In genomic region chr13:94313321-94313720, GRCh38 we compare ENCODE assay signal across 22 cellular contexts.
DNase-seq lines count a peak whose midpoint lies in the region; ATAC-seq and TF ChIP-seq lines count a peak whose summit lies in the region.
"Had no signal": no experiment of that assay in that cellular context is flagged by ENCODE, and none has a peak within 500 bp of the region (broad histone marks: within the 10 kb centered on the region; RNA-seq: fewer than 3 reads in every experiment).

No MANE protein-coding gene starts in this region.

- H3K4me1 ChIP-seq in body of pancreas, result peaks cover 4% of the 10 kb centered on the region
- H3K4me1 ChIP-seq: gastrocnemius medialis, parathyroid adenoma, right lobe of liver had no signal

- H3K4me3 Mint-ChIP-seq in brain (peak overlapping the region in 3 of 5 experiments; percentile 27 to 79 (median 36)), neural crest cell (peak overlapping the region; percentile 8)
- H3K4me3 Mint-ChIP-seq: activated CD4-positive, alpha-beta T cell treated with anti-CD3 and anti-CD28 coated beads, Interleukin-2, amount 10 ng/mL, durations not matched to agents 7 days and 5 days had no signal

- H3K9me3 ChIP-seq in KOPT-K1 (ENCODE audit: insufficient read depth, low read length, poor library complexity, severe bottlenecking) (no peaks in the 10 kb centered on the region), body of pancreas (no peaks in the 10 kb centered on the region)
- H3K9me3 ChIP-seq: esophagus muscularis mucosa, gastrocnemius medialis, right lobe of liver, SJSA1 had no signal

- TF ChIP-seq POLR2A in body of pancreas (IDR thresholded peaks at IDR 0.05), result no peak

- intact Hi-C loops in body of pancreas (cut with DNase I), result no loop called here

- no peaks in the 10 kb centered on the region for H3K9me3 Mint-ChIP-seq in brain
- no peaks in the 10 kb centered on the region for H3K9me3 Mint-ChIP-seq in neural crest cell

- H3K4me3 ChIP-seq in body of pancreas, result no peak overlapping the region
- H3K4me3 ChIP-seq: esophagus muscularis mucosa, gastrocnemius medialis, right lobe of liver, SJSA1 had no signal

- DNase-seq in NCI-H345 treated with DMSO at 0.1 percent for 48 hours (lab: John Stamatoyannopoulos, UW; ENCODE audit: unreplicated experiment) (peak; percentile 71), NCI-H345 (lab: John Stamatoyannopoulos, UW) (no peak), neural crest cell (ENCODE audit: low read depth, low spot score) (no peak), body of pancreas (no peak), islet precursor cell (no peak)
- DNase-seq: activated CD4-positive, alpha-beta T cell treated with anti-CD3 and anti-CD28 coated beads, Interleukin-2, amount 10 ng/mL, durations not matched to agents 7 days and 5 days; activated effector memory CD4-positive, alpha-beta T cell treated with anti-CD3 and anti-CD28 coated beads, Interleukin-2, amount 50 U/mL, for 16 hours; effector memory CD4-positive, alpha-beta T cell; gastrocnemius medialis; kidney; NK-92 treated with Interleukin-12 subunit alpha and Interleukin-12 subunit beta, amount 100 ng/mL, for 24 hours; right lobe of liver; stimulated activated CD4-positive, alpha-beta T cell treated with anti-CD3 and anti-CD28 coated beads, Interleukin-15, amount 100 ng/mL, for 24 hours had no signal

- H3K27me3 ChIP-seq in body of pancreas, result no peaks in the 10 kb centered on the region
- H3K27me3 ChIP-seq: esophagus muscularis mucosa, gastrocnemius medialis, right lobe of liver, SJSA1 had no signal

- H3K36me3 ChIP-seq in KOPT-K1 (ENCODE audit: insufficient read depth, low read length) (no peaks in the 10 kb centered on the region), body of pancreas (replicated peaks in 1 of 2; ENCODE audit: insufficient read depth in 1 of 2, low read depth in 2 of 2) (no peaks in the 10 kb centered on the region)
- H3K36me3 ChIP-seq: esophagus muscularis mucosa, gastrocnemius medialis, right lobe of liver, SJSA1 had no signal

- peaks cover 59% of the 10 kb centered on the region for H3K4me1 Mint-ChIP-seq in brain
- peaks cover 40% of the 10 kb centered on the region for H3K4me1 Mint-ChIP-seq in neural crest cell

- 81 to 95% methylated on average over 2 of the region's 2 CpGs for WGBS in body of pancreas, 2 donors

- H3K27ac Mint-ChIP-seq in brain (peak overlapping the region in 3 of 5 experiments; percentile 64 to 95 (median 93)), neural crest cell (ENCODE audit: unreplicated experiment) (no peak overlapping the region)
- H3K27ac Mint-ChIP-seq: type B pancreatic cell had no signal

- H3K27me3 Mint-ChIP-seq in brain (peaks cover 4% of the 10 kb centered on the region), neural crest cell (ENCODE audit: low read depth) (no peaks in the 10 kb centered on the region)
- H3K27me3 Mint-ChIP-seq: activated CD4-positive, alpha-beta T cell treated with anti-CD3 and anti-CD28 coated beads, Interleukin-2, amount 10 ng/mL, durations not matched to agents 7 days and 5 days; type B pancreatic cell had no signal

- peak overlapping the region; percentile 82 for H3K27ac ChIP-seq in KOPT-K1 (ENCODE audit: low read depth, low read length, poor library complexity, severe bottlenecking)
- no peak overlapping the region for H3K27ac ChIP-seq in body of pancreas
- H3K27ac ChIP-seq: esophagus muscularis mucosa, gastrocnemius medialis, parathyroid adenoma, right lobe of liver, SJSA1, VCaP had no signal

- ATAC-seq in body of pancreas, result no peak
- ATAC-seq in GM18861 (IDR thresholded peaks at IDR 0.05; ENCODE audit: unreplicated experiment), result no peak
- ATAC-seq: gastrocnemius medialis, Panc1, right lobe of liver had no signal

- H3K36me3 Mint-ChIP-seq in brain (no peaks in the 10 kb centered on the region), neural crest cell (ENCODE audit: low read depth) (no peaks in the 10 kb centered on the region)

- TF ChIP-seq CTCF in brain (conservative IDR thresholded peaks at IDR 0.05) (no peak), neural crest cell (conservative IDR thresholded peaks at IDR 0.05) (no peak), body of pancreas (IDR thresholded peaks at IDR 0.05) (no peak)
